6 cellular contexts compared by ENCODE assay signal in genomic region chr16:21674456-21674855, GRCh38. TPM values are rescaled to one million over a fixed set of nuclear protein-coding genes. Genes with fewer than 3 reads are reported as not detected.
"Had no signal": no experiment of that assay in that cellular context is flagged by ENCODE, and none has a peak within 500 bp of the region (broad histone marks: within the 10 kb centered on the region; RNA-seq: fewer than 3 reads in every experiment).

No MANE protein-coding gene starts in this region.

RNA-seq across cellular contexts. Expression of gene OTOA, which starts 10.7 kb away (rescaled TPM):
- total RNA-seq: lower leg skin, right cardiac atrium had no signal
- polyA plus RNA-seq: immature natural killer cell; naive thymus-derived CD8-positive, alpha-beta T cell; pancreas had no signal

RNA-seq across cellular contexts. Expression of gene IGSF6, which starts 22.0 kb away (rescaled TPM):
- total RNA-seq: neural crest cell had no signal
